In genomic region chr14:32104803-32105202, GRCh38 we compare ENCODE assay signal across 16 cellular contexts.
"Had no signal": no experiment of that assay in that cellular context is flagged by ENCODE, and none has a peak within 500 bp of the region (broad histone marks: within the 10 kb centered on the region; RNA-seq: fewer than 3 reads in every experiment).

No MANE protein-coding gene starts in this region.

- H3K9me3 Mint-ChIP-seq: activated CD8-positive, alpha-beta T cell treated with anti-CD3 and anti-CD28 coated beads for 36 hours; activated naive CD8-positive, alpha-beta T cell treated with anti-CD3 and anti-CD28 coated beads, Interleukin-2, amount 50 U/mL, for 24 hours; immature natural killer cell; memory B cell; T-cell had no signal

- H3K4me3 ChIP-seq: sigmoid colon, SK-N-MC, thyroid gland had no signal

- H3K9me3 ChIP-seq: sigmoid colon, thyroid gland had no signal

- DNase-seq: activated CD8-positive, alpha-beta memory T cell treated with anti-CD3 and anti-CD28 coated beads, Interleukin-2, amount 50 U/mL, for 4 hours; activated CD8-positive, alpha-beta T cell treated with anti-CD3 and anti-CD28 coated beads for 36 hours; activated naive CD4-positive, alpha-beta T cell; activated naive CD8-positive, alpha-beta T cell treated with anti-CD3 and anti-CD28 coated beads, Interleukin-2, amount 50 U/mL, for 24 hours; effector memory CD4-positive, alpha-beta T cell; erythroblast; foreskin fibroblast; immature natural killer cell; sigmoid colon; stimulated activated CD4-positive, alpha-beta T cell treated with anti-CD3 and anti-CD28 coated beads, Interleukin-15, amount 100 ng/mL, for 24 hours; T-cell; T1000; thyroid gland had no signal

- H3K36me3 ChIP-seq: thyroid gland had no signal

- ATAC-seq: activated CD8-positive, alpha-beta T cell treated with anti-CD3 and anti-CD28 coated beads for 36 hours; activated naive CD8-positive, alpha-beta T cell treated with anti-CD3 and anti-CD28 coated beads, Interleukin-2, amount 50 U/mL, for 24 hours; T-cell had no signal

- H3K27ac Mint-ChIP-seq: activated CD8-positive, alpha-beta T cell treated with anti-CD3 and anti-CD28 coated beads for 36 hours; activated naive CD8-positive, alpha-beta T cell treated with anti-CD3 and anti-CD28 coated beads, Interleukin-2, amount 50 U/mL, for 24 hours; immature natural killer cell; T-cell had no signal

- H3K4me3 Mint-ChIP-seq: activated CD8-positive, alpha-beta T cell treated with anti-CD3 and anti-CD28 coated beads for 36 hours; activated naive CD8-positive, alpha-beta T cell treated with anti-CD3 and anti-CD28 coated beads, Interleukin-2, amount 50 U/mL, for 24 hours; immature natural killer cell; memory B cell; T-cell had no signal

- H3K27me3 Mint-ChIP-seq: activated CD8-positive, alpha-beta T cell treated with anti-CD3 and anti-CD28 coated beads for 36 hours; activated naive CD8-positive, alpha-beta T cell treated with anti-CD3 and anti-CD28 coated beads, Interleukin-2, amount 50 U/mL, for 24 hours; memory B cell; T-cell had no signal

- H3K27ac ChIP-seq: sigmoid colon, SK-N-MC, thyroid gland, VCaP had no signal

- H3K27me3 ChIP-seq: sigmoid colon, thyroid gland had no signal
